In the genomic region with DNA sequence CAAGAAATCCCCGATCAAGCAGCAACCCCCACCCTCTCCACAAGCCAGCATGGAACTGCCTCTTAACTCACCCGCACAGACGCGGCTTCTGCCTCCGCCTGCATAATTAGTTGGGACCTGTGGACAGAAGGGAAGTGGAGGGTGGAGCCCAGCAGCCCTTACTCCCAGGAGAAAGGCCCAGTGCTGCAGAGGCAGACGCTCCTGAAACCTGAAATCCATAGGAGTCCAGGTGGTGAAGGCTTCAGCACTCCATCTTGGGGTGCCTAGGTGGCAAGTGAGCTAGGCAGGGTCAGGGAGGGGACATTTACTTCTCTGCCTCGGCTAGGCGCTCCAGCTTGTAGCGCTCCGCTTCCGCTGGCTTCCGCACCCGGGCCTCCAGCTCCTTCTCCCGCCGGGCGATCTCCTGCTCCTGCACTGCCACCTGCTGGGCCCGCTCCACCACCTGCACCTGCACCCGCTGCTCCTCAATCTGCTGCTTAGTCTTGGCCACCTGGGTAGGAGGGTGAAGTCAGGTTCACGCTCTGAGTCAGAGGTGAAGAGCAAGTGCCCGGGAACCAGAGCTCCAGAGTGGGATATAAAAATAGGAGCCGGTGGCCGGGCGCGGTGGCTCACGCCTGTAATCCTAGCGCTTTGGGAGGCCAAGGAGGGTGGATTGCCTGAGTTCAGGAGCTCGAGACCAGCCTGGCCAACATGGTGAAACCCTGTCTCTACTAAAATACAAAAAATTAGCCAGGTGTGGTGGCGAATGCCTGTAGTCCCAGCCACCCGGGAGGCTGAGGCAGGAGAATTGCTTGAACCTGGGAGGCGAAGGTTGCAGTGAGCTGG, we compare ENCODE assay signal across 8 cellular contexts. TPM values are rescaled to one million over a fixed set of nuclear protein-coding genes. Genes with fewer than 3 reads are reported as not detected.
DNase-seq lines count a peak whose midpoint lies in the region; ATAC-seq and TF ChIP-seq lines count a peak whose summit lies in the region.

No MANE protein-coding gene starts in this region.

- TF ChIP-seq CTCF in CD14-positive monocyte (IDR thresholded peaks at IDR 0.05) (peak; percentile 60), lower leg skin (IDR thresholded peaks at IDR 0.05) (no peak)

- DNase-seq in CD14-positive monocyte (ENCODE audit: low spot score): peak; percentile 74
- DNase-seq in NCI-H2029 treated with DMSO at 0.1 percent for 48 hours (lab: John Stamatoyannopoulos, UW): peak; percentile 75
- DNase-seq in cerebellar cortex (ENCODE audit: low spot score): peak; percentile 80
- DNase-seq in lower leg skin (ENCODE audit: low spot score in 2 of 2): peak; percentile 65 to 95
- peak; percentile 63 for DNase-seq in stimulated activated CD8-positive, alpha-beta memory T cell treated with anti-CD3 and anti-CD28 coated beads, Interleukin-15, amount 100 ng/mL, for 1 hour (ENCODE audit: low read depth)

- peaks cover 20% of the 10 kb centered on the region for H3K4me1 Mint-ChIP-seq in CD14-positive monocyte

- no peak overlapping the region for H3K4me3 ChIP-seq in lower leg skin (ENCODE audit: low read depth, poor library complexity, severe bottlenecking)

- intact Hi-C loops in CD14-positive monocyte (cut with micrococcal nuclease) (loop anchor here in 1 of 2 donors (2.0 kb wide), 1 partner anchor 190 kb away; no protein-coding TSS in a partner anchor), lower leg skin (cut with DNase I; ENCODE audit: low total_unique reads) (no loop called here)

- peak overlapping the region in 4 of 7 donors; percentile 37 to 83 (median 64) for H3K27ac Mint-ChIP-seq in CD14-positive monocyte

- no peak for TF ChIP-seq POLR2A in lower leg skin (IDR thresholded peaks at IDR 0.05)

- H3K9me3 Mint-ChIP-seq in CD14-positive monocyte: peaks cover 0 to 2% (median 0%) of the 10 kb centered on the region in 7 donors

- WGBS in lower leg skin, 2 donors: 36 to 60% methylated on average over 30 of the region's 30 CpGs

- H3K4me3 Mint-ChIP-seq in CD14-positive monocyte: peak overlapping the region; percentile 73 to 83

- peaks cover 0 to 2% (median 0%) of the 10 kb centered on the region in 3 donors for H3K27me3 Mint-ChIP-seq in CD14-positive monocyte (ENCODE audit: low read depth in 3 of 3)

- H3K36me3 Mint-ChIP-seq in CD14-positive monocyte: peaks cover 56 to 83% of the 10 kb centered on the region in 2 donors

- ATAC-seq in GM21786 (IDR thresholded peaks at IDR 0.05; ENCODE audit: unreplicated experiment): peak; percentile 66
- ATAC-seq in activated CD4-positive, CD25-positive, alpha-beta regulatory T cell treated with anti-CD3 and anti-CD28 coated beads, Interleukin-2, amount 50 U/mL, for 24 hours: peak; percentile 90
- no peak for ATAC-seq in GM18873 (IDR thresholded peaks at IDR 0.05; ENCODE audit: low FRiP score, unreplicated experiment)

RNA-seq across cellular contexts. Expression of gene TUBB, which starts 10.7 kb away (rescaled TPM):
- polyA plus RNA-seq in CD14-positive monocyte: 10 to 100 TPM; 48.4 to 57.0 TPM
- total RNA-seq in lower leg skin: 100 to 1,000 TPM; 119 to 179 (median 156) TPM

RNA-seq across cellular contexts. Expression of gene FLOT1, which starts 11.7 kb away (rescaled TPM):
- polyA plus RNA-seq in CD14-positive monocyte: 100 to 1,000 TPM; 124 to 153 TPM
- total RNA-seq in lower leg skin: 10 to 100 TPM; 40.2 to 64.1 (median 42.5) TPM

RNA-seq across cellular contexts. Expression of gene IER3, which starts 13.5 kb away (rescaled TPM):
- polyA plus RNA-seq in CD14-positive monocyte: 10 to 100 TPM; 30.6 to 53.2 TPM
- total RNA-seq in lower leg skin: 10 to 100 TPM; 20.9 to 56.5 (median 33.3) TPM

RNA-seq across cellular contexts. Expression of gene MDC1, which starts 13.7 kb away (rescaled TPM):
- polyA plus RNA-seq in CD14-positive monocyte: under 1 TPM; 0.27 to 0.34 TPM
- total RNA-seq in lower leg skin: 10 to 100 TPM in 1 of 4 donors, 1 to 10 TPM in 3; 9.7 to 21.4 (median 9.8) TPM

RNA-seq across cellular contexts. Expression of gene NRM, which starts 40.0 kb away (rescaled TPM):
- polyA plus RNA-seq in CD14-positive monocyte: 10 to 100 TPM; 25.9 to 35.0 TPM
- 1 to 10 TPM; 4.3 to 6.9 (median 6.1) TPM for total RNA-seq in lower leg skin
